ENCODE assay signal across 16 cellular contexts in genomic region chr17:52470553-52470952, GRCh38.
DNase-seq lines count a peak whose midpoint lies in the region; ATAC-seq and TF ChIP-seq lines count a peak whose summit lies in the region.
"Had no signal": no experiment of that assay in that cellular context is flagged by ENCODE, and none has a peak within 500 bp of the region (broad histone marks: within the 10 kb centered on the region; RNA-seq: fewer than 3 reads in every experiment).

No MANE protein-coding gene starts in this region.

- H3K9ac ChIP-seq in neural progenitor cell = no peak overlapping the region

- no peaks in the 10 kb centered on the region for H3K36me3 ChIP-seq in GM23338 (ENCODE audit: insufficient read depth)
- no peaks in the 10 kb centered on the region for H3K36me3 ChIP-seq in neural progenitor cell
- no peaks in the 10 kb centered on the region for H3K36me3 ChIP-seq in body of pancreas (replicated peaks in 1 of 2; ENCODE audit: insufficient read depth in 1 of 2, low read depth in 2 of 2)

- peaks cover 21% of the 10 kb centered on the region for H3K9me3 Mint-ChIP-seq in GM23338
- H3K9me3 Mint-ChIP-seq in neural progenitor cell = peaks cover 4% of the 10 kb centered on the region

- H3K9me3 ChIP-seq in neural progenitor cell (ENCODE audit: low read depth) (no peaks in the 10 kb centered on the region), body of pancreas (no peaks in the 10 kb centered on the region)

- no peaks in the 10 kb centered on the region for H3K4me1 ChIP-seq in GM23338 (ENCODE audit: insufficient read depth)
- H3K4me1 ChIP-seq in neural progenitor cell = no peaks in the 10 kb centered on the region
- no peaks in the 10 kb centered on the region for H3K4me1 ChIP-seq in body of pancreas

- no peak overlapping the region for H3K27ac Mint-ChIP-seq in GM23338
- no peak overlapping the region for H3K27ac Mint-ChIP-seq in neural progenitor cell
- H3K27ac Mint-ChIP-seq: CD4-positive, CD25-positive, alpha-beta regulatory T cell had no signal

- no peaks in the 10 kb centered on the region for H3K79me2 ChIP-seq in GM23338 (replicated peaks; ENCODE audit: insufficient read depth)
- no peaks in the 10 kb centered on the region for H3K79me2 ChIP-seq in neural progenitor cell (ENCODE audit: low read depth)

- TF ChIP-seq POLR2A in body of pancreas (IDR thresholded peaks at IDR 0.05) = no peak

- no peaks in the 10 kb centered on the region for H3F3A ChIP-seq in GM23338 (replicated peaks; ENCODE audit: low read depth)
- H3F3A ChIP-seq in neural progenitor cell (ENCODE audit: low read depth) = no peaks in the 10 kb centered on the region

- intact Hi-C loops in body of pancreas (cut with DNase I) = no loop called here

- H3K36me3 Mint-ChIP-seq in GM23338 (ENCODE audit: low read depth) (peaks cover 5% of the 10 kb centered on the region; the same call in 2 of the 3 replicates), neural progenitor cell (no peaks in the 10 kb centered on the region)
- H3K36me3 Mint-ChIP-seq: CD4-positive, CD25-positive, alpha-beta regulatory T cell had no signal

- no peaks in the 10 kb centered on the region for H4K20me1 ChIP-seq in GM23338 (replicated peaks; ENCODE audit: insufficient read depth)
- H4K20me1 ChIP-seq in neural progenitor cell (ENCODE audit: low read depth) = no peaks in the 10 kb centered on the region

- H3K27me3 Mint-ChIP-seq in GM23338 (ENCODE audit: insufficient read depth, low read depth, poor library complexity) (peaks cover 1% of the 10 kb centered on the region), neural progenitor cell (ENCODE audit: insufficient read depth, low read depth) (no peaks in the 10 kb centered on the region)
- H3K27me3 Mint-ChIP-seq: CD4-positive, CD25-positive, alpha-beta regulatory T cell had no signal

- TF ChIP-seq CTCF in GM23338 (conservative IDR thresholded peaks at IDR 0.05; ENCODE audit: low read depth in 2 of 2) (peak; percentile 22 to 45; a peak in 3 of 4 replicates), VCaP (conservative IDR thresholded peaks at IDR 0.05) (peak; percentile 68), neural progenitor cell (IDR thresholded peaks at IDR 0.05) (peak; percentile 19), body of pancreas (IDR thresholded peaks at IDR 0.05) (peak in 3 of 7 experiments; percentile 5 to 13 (median 7))

- no peak overlapping the region for H3K27ac ChIP-seq in GM23338 (ENCODE audit: low read depth)
- H3K27ac ChIP-seq in VCaP = no peak overlapping the region
- H3K27ac ChIP-seq in neural progenitor cell = no peak overlapping the region
- no peak overlapping the region for H3K27ac ChIP-seq in body of pancreas

- H3K4me2 ChIP-seq in GM23338 = no peak overlapping the region
- no peak overlapping the region for H3K4me2 ChIP-seq in neural progenitor cell

- H3K4me1 Mint-ChIP-seq in GM23338 = no peaks in the 10 kb centered on the region
- no peaks in the 10 kb centered on the region for H3K4me1 Mint-ChIP-seq in neural progenitor cell
- H3K4me1 Mint-ChIP-seq: CD4-positive, CD25-positive, alpha-beta regulatory T cell had no signal

- H3K27me3 ChIP-seq in GM23338 (ENCODE audit: insufficient read depth) = no peaks in the 10 kb centered on the region
- no peaks in the 10 kb centered on the region for H3K27me3 ChIP-seq in neural progenitor cell
- H3K27me3 ChIP-seq in body of pancreas = no peaks in the 10 kb centered on the region

- 80 to 94% methylated on average over 2 of the region's 2 CpGs for WGBS in body of pancreas, 2 donors

- H3K4me3 Mint-ChIP-seq in GM23338 (no peak overlapping the region), neural progenitor cell (no peak overlapping the region)
- H3K4me3 Mint-ChIP-seq: CD4-positive, CD25-positive, alpha-beta regulatory T cell had no signal

- ATAC-seq in GM23338 (no peak), body of pancreas (no peak)
- ATAC-seq: GM12878 had no signal

- DNase-seq in NCI-H82 (lab: John Stamatoyannopoulos, UW) = peak; percentile 31
- DNase-seq in NCI-H82 treated with DMSO at 0.1 percent for 48 hours (lab: John Stamatoyannopoulos, UW; ENCODE audit: unreplicated experiment) = no peak
- peak; percentile 6 for DNase-seq in GM23338 (ENCODE audit: low spot score)
- DNase-seq in neural progenitor cell (ENCODE audit: low spot score) = no peak
- no peak for DNase-seq in activated T-cell treated with anti-CD3 and anti-CD28 coated beads, Interleukin-2, amount 50 U/mL, for 1 hour
- no peak for DNase-seq in DMS114 treated with DMSO at 0.1 percent for 48 hours (lab: John Stamatoyannopoulos, UW; ENCODE audit: unreplicated experiment)
- DNase-seq in body of pancreas = no peak
- DNase-seq: AML-193; Calu3; CD4-positive, CD25-positive, alpha-beta regulatory T cell; KBM-7; NCI-H1092 treated with DMSO at 0.1 percent for 48 hours; NCI-H187; NCI-H526 treated with DMSO at 0.1 percent for 48 hours had no signal

- H3K9me2 ChIP-seq in GM23338 (ENCODE audit: insufficient read depth) = no peaks in the 10 kb centered on the region

- H3K4me3 ChIP-seq in GM23338 (no peak overlapping the region), neural progenitor cell (no peak overlapping the region), body of pancreas (no peak overlapping the region)
- H3K4me3 ChIP-seq: GM12878 had no signal

- no peak overlapping the region for H2AFZ ChIP-seq in GM23338
- H2AFZ ChIP-seq in neural progenitor cell (replicated peaks) = no peak overlapping the region

TF ChIP-seq in GM23338, 12 proteins besides CTCF, POLR2A, EP300 and RAD21:
- TF ChIP-seq NANOG (IDR thresholded peaks at IDR 0.05; ENCODE audit: borderline replicate concordance) (no peak), EZH2 (IDR thresholded peaks at IDR 0.05; ENCODE audit: low read depth, unreplicated experiment) (no peak)

Comparison
In these comparisons a context has a peak if more than half of its experiments do, and no peak if none do; other contexts are left out.
1. DNase-seq: peak in NCI-H82 (single experiment) and GM23338 (single experiment); none in NCI-H82 treated with DMSO at 0.1 percent for 48 hours (single experiment), neural progenitor cell (single experiment), activated T-cell treated with anti-CD3 and anti-CD28 coated beads, Interleukin-2, amount 50 U/mL, for 1 hour (single experiment), DMS114 treated with DMSO at 0.1 percent for 48 hours (single experiment) and body of pancreas (0 of 4).